Comparison of ENCODE assay signal across 28 cellular contexts in the genomic region with DNA sequence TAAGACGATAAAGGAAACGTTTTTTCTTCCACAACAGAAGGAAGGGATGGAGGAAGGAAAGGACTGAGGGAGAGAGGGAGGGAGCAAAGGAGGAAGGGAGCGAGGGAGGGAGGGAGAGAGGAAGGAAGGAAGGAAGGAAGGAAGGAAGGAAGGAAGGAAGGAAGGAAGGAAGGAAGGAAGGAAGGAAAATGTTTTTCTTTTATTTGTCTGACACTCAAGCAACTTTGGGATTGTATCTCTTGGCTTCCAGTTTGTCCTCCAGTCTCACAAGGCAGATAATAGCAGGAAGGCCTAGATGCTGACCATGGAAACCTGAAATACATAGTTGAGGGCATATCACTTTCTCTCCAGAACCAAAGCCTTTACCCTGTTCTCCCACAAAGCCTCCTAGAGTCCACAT.
"Had no signal": no experiment of that assay in that cellular context is flagged by ENCODE, and none has a peak within 500 bp of the region (broad histone marks: within the 10 kb centered on the region; RNA-seq: fewer than 3 reads in every experiment).

No MANE protein-coding gene starts in this region.

- H3K36me3 Mint-ChIP-seq: activated naive CD4-positive, alpha-beta T cell treated with anti-CD3 and anti-CD28 coated beads, Interleukin-2, amount 50 U/mL, for 24 hours had no signal

- H3K27me3 ChIP-seq: ascending aorta, cardiac muscle cell had no signal

- H3K4me3 Mint-ChIP-seq: activated CD4-positive, alpha-beta T cell treated with anti-CD3 and anti-CD28 coated beads, Interleukin-2, amount 10 ng/mL, durations not matched to agents 24 days and 14 days; activated CD8-positive, alpha-beta T cell treated with anti-CD3 and anti-CD28 coated beads for 36 hours; activated naive CD4-positive, alpha-beta T cell treated with anti-CD3 and anti-CD28 coated beads, Interleukin-2, amount 50 U/mL, for 24 hours; activated naive CD8-positive, alpha-beta T cell treated with anti-CD3 and anti-CD28 coated beads, Interleukin-2, amount 10 ng/mL, durations not matched to agents 7 days and 5 days; activated T-cell treated with anti-CD3 and anti-CD28 coated beads, Interleukin-2, amount 50 U/mL, for 72 hours; central memory CD8-positive, alpha-beta T cell had no signal

- DNase-seq: activated CD4-positive, alpha-beta T cell treated with anti-CD3 and anti-CD28 coated beads, Interleukin-2, amount 10 ng/mL, durations not matched to agents 24 days and 14 days; activated CD4-positive, alpha-beta T cell treated with anti-CD3 and anti-CD28 coated beads, Interleukin-2, amount 50 U/mL, for 4 hours; activated CD8-positive, alpha-beta T cell treated with anti-CD3 and anti-CD28 coated beads for 36 hours; activated gamma-delta T cell; activated naive CD4-positive, alpha-beta T cell treated with Interleukin-2 at 50 U/mL for 16 hours; activated naive CD8-positive, alpha-beta T cell treated with anti-CD3 and anti-CD28 coated beads, Interleukin-2, amount 10 ng/mL, durations not matched to agents 7 days and 5 days; activated T-cell treated with anti-CD3 and anti-CD28 coated beads, Interleukin-2, amount 50 U/mL, for 1 hour; activated T-cell treated with anti-CD3 and anti-CD28 coated beads, Interleukin-2, amount 50 U/mL, for 72 hours; amygdala; NCI-H1092 treated with DMSO at 0.1 percent for 48 hours; NCI-H1417; NCI-H146; NCI-H187; NCI-H2029 treated with DMSO at 0.1 percent for 48 hours; NCI-H2107; NCI-H2171; NCI-H510A; NCI-H526; NCI-H748 treated with DMSO at 0.1 percent for 48 hours; NK-92 treated with Interleukin-12 subunit alpha and Interleukin-12 subunit beta, amount 100 ng/mL, for 24 hours; PC-9; Right ventricle myocardium superior; T1000 had no signal

- ATAC-seq: activated CD8-positive, alpha-beta T cell treated with anti-CD3 and anti-CD28 coated beads for 36 hours; activated T-cell treated with anti-CD3 and anti-CD28 coated beads, Interleukin-2, amount 50 U/mL, for 72 hours had no signal

- H3K4me1 ChIP-seq: ascending aorta had no signal

- H2AFZ ChIP-seq: PC-9 had no signal

- H3K36me3 ChIP-seq: ascending aorta, cardiac muscle cell had no signal

- H3K27ac ChIP-seq: ascending aorta, cardiac muscle cell, PC-9 had no signal

- H3K27me3 Mint-ChIP-seq: activated CD4-positive, alpha-beta T cell treated with anti-CD3 and anti-CD28 coated beads, Interleukin-2, amount 10 ng/mL, durations not matched to agents 24 days and 14 days; activated CD8-positive, alpha-beta T cell treated with anti-CD3 and anti-CD28 coated beads for 36 hours; activated naive CD4-positive, alpha-beta T cell treated with anti-CD3 and anti-CD28 coated beads, Interleukin-2, amount 50 U/mL, for 24 hours; activated naive CD8-positive, alpha-beta T cell treated with anti-CD3 and anti-CD28 coated beads, Interleukin-2, amount 10 ng/mL, durations not matched to agents 7 days and 5 days; central memory CD8-positive, alpha-beta T cell had no signal

- H3K27ac Mint-ChIP-seq: activated CD4-positive, alpha-beta T cell treated with anti-CD3 and anti-CD28 coated beads, Interleukin-2, amount 10 ng/mL, durations not matched to agents 24 days and 14 days; activated CD8-positive, alpha-beta T cell treated with anti-CD3 and anti-CD28 coated beads for 36 hours; activated naive CD8-positive, alpha-beta T cell treated with anti-CD3 and anti-CD28 coated beads, Interleukin-2, amount 10 ng/mL, durations not matched to agents 7 days and 5 days; activated T-cell treated with anti-CD3 and anti-CD28 coated beads, Interleukin-2, amount 50 U/mL, for 72 hours; activated T-helper 2 cell treated with anti-CD3 and anti-CD28 coated beads, Interferon-gamma antibody, Interleukin-2, Interleukin-4, amounts not matched to agents 10 μg/mL and 5 μg/mL and 100 μg/mL, durations not matched to agents 14 hours and 24 hours and 36 hours had no signal

- H3K4me3 ChIP-seq: ascending aorta, cardiac muscle cell, PC-9 had no signal

- H3K4me1 Mint-ChIP-seq: central memory CD8-positive, alpha-beta T cell had no signal

- H3K4me2 ChIP-seq: PC-9 had no signal

- H3K9me3 Mint-ChIP-seq: activated CD4-positive, alpha-beta T cell treated with anti-CD3 and anti-CD28 coated beads, Interleukin-2, amount 10 ng/mL, durations not matched to agents 24 days and 14 days; activated CD8-positive, alpha-beta T cell treated with anti-CD3 and anti-CD28 coated beads for 36 hours; activated naive CD4-positive, alpha-beta T cell treated with anti-CD3 and anti-CD28 coated beads, Interleukin-2, amount 50 U/mL, for 24 hours; activated naive CD8-positive, alpha-beta T cell treated with anti-CD3 and anti-CD28 coated beads, Interleukin-2, amount 10 ng/mL, durations not matched to agents 7 days and 5 days; activated T-helper 2 cell treated with anti-CD3 and anti-CD28 coated beads, Interferon-gamma antibody, Interleukin-2, Interleukin-4, amounts not matched to agents 10 μg/mL and 5 μg/mL and 100 μg/mL, durations not matched to agents 14 hours and 24 hours and 36 hours; central memory CD8-positive, alpha-beta T cell had no signal

- H3K9me3 ChIP-seq: ascending aorta had no signal
